ENCODE assay signal across 8 cellular contexts in the genomic region with DNA sequence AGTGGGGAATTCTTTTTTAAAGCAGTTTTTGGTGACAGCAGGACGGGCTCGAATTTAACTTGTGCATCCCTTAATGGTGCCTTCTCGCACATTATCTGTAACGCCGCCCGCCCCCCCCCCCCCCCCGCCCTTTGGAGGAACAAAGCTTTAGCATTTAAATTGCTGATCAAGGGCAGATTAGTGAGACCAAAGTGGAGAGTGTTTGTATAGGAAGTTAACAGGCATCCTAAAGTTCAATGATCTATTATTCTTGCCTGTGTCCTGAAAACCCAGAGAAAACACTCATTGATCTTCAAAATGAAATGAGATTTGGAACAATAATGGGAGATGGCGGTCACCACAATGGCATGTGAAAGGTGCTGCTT. TPM values are rescaled to one million over a fixed set of nuclear protein-coding genes. Genes with fewer than 3 reads are reported as not detected.
DNase-seq lines count a peak whose midpoint lies in the region; ATAC-seq and TF ChIP-seq lines count a peak whose summit lies in the region.

No MANE protein-coding gene starts in this region.

- peak overlapping the region; percentile 96 to 99 (median 98) for H3K27ac ChIP-seq in stomach

- WGBS in stomach, 5 donors, result 0 to 1% (median 0%) methylated on average over 8 of the region's 8 CpGs

- peak overlapping the region; percentile 94 for H3K27ac Mint-ChIP-seq in activated CD8-positive, alpha-beta T cell treated with anti-CD3 and anti-CD28 coated beads for 36 hours

- H3K9me3 ChIP-seq in iPS-18c (ENCODE audit: control insufficient read depth, insufficient read depth, low read length), result no peaks in the 10 kb centered on the region
- no peaks in the 10 kb centered on the region for H3K9me3 ChIP-seq in stomach

- H3K4me1 Mint-ChIP-seq in activated CD8-positive, alpha-beta T cell treated with anti-CD3 and anti-CD28 coated beads for 36 hours (ENCODE audit: low read depth), result peaks cover 47% of the 10 kb centered on the region

- ATAC-seq in activated CD8-positive, alpha-beta T cell treated with anti-CD3 and anti-CD28 coated beads for 36 hours, result no peak

- POLR2A ChIA-PET in activated CD8-positive, alpha-beta T cell treated with anti-CD3 and anti-CD28 coated beads for 36 hours (lab: Charles Lee), result interaction anchor here (1.1 kb wide), 2 partner anchors 18 to 1561 kb away, joined by 3 read pairs; no protein-coding TSS in a partner anchor

- no peaks in the 10 kb centered on the region for H3K36me3 ChIP-seq in stomach

- intact Hi-C loops in activated CD8-positive, alpha-beta T cell treated with anti-CD3 and anti-CD28 coated beads for 36 hours (cut with micrococcal nuclease), result no loop called here
- intact Hi-C loops in stomach (cut with DNase I; ENCODE audit: low total_unique reads), result no loop called here

- peaks cover 23 to 51% (median 43%) of the 10 kb centered on the region in 4 donors for H3K4me1 ChIP-seq in stomach

- H3K27me3 Mint-ChIP-seq in activated CD8-positive, alpha-beta T cell treated with anti-CD3 and anti-CD28 coated beads for 36 hours, result peaks cover 2% of the 10 kb centered on the region

- H3K9me3 Mint-ChIP-seq in activated CD8-positive, alpha-beta T cell treated with anti-CD3 and anti-CD28 coated beads for 36 hours, result no peaks in the 10 kb centered on the region

- TF ChIP-seq POLR2A in stomach (IDR thresholded peaks at IDR 0.05), result no peak

- TF ChIP-seq CTCF in activated CD8-positive, alpha-beta T cell treated with anti-CD3 and anti-CD28 coated beads for 36 hours (IDR thresholded peaks at IDR 0.05), result no peak
- TF ChIP-seq CTCF in stomach (IDR thresholded peaks at IDR 0.05), result no peak

- no peak for TF ChIP-seq EP300 in stomach (IDR thresholded peaks at IDR 0.05)

- peaks cover 27% of the 10 kb centered on the region for H3K36me3 Mint-ChIP-seq in activated CD8-positive, alpha-beta T cell treated with anti-CD3 and anti-CD28 coated beads for 36 hours (ENCODE audit: low read depth)

- H3K27me3 ChIP-seq in stomach, result no peaks in the 10 kb centered on the region

- CTCF ChIA-PET in activated CD8-positive, alpha-beta T cell treated with anti-CD3 and anti-CD28 coated beads for 36 hours (lab: Charles Lee), result interaction anchor here (1.2 kb wide), 2 partner anchors 11 kb away, joined by 3 to 4 read pairs; no protein-coding TSS in a partner anchor

- peak; percentile 37 for DNase-seq in NCI-H2107 treated with DMSO at 0.1 percent for 48 hours (lab: John Stamatoyannopoulos, UW; ENCODE audit: unreplicated experiment)
- no peak for DNase-seq in NCI-H2107 (lab: John Stamatoyannopoulos, UW)
- DNase-seq in activated CD8-positive, alpha-beta T cell treated with anti-CD3 and anti-CD28 coated beads for 36 hours, result no peak
- no peak for DNase-seq in stomach
- DNase-seq in GDM1 (lab: John Stamatoyannopoulos, UW), result no peak
- no peak for DNase-seq in HuH-7 (ENCODE audit: low spot score)
- no peak for DNase-seq in LoVo (ENCODE audit: low spot score)

- H3K4me3 Mint-ChIP-seq in activated CD8-positive, alpha-beta T cell treated with anti-CD3 and anti-CD28 coated beads for 36 hours, result peak overlapping the region; percentile 87

- peak overlapping the region; percentile 84 for H3K4me3 ChIP-seq in iPS-18c (ENCODE audit: insufficient read depth, low read depth, low read length)
- peak overlapping the region; percentile 78 to 88 (median 81) for H3K4me3 ChIP-seq in stomach

RNA-seq across cellular contexts. Expression of gene LMO4, which starts 2.3 kb away (rescaled TPM):
- 10 to 100 TPM; 35.1 to 36.8 TPM for total RNA-seq in activated CD8-positive, alpha-beta T cell treated with anti-CD3 and anti-CD28 coated beads for 36 hours
- 100 to 1,000 TPM in 1 of 5 donors, 10 to 100 TPM in 4; 30.7 to 120 (median 76.0) TPM for total RNA-seq in stomach
- 10 to 100 TPM; 68.2 to 96.4 (median 89.5) TPM for polyA plus RNA-seq in stomach
